ENCODE assay signal across 25 cellular contexts in the genomic region with DNA sequence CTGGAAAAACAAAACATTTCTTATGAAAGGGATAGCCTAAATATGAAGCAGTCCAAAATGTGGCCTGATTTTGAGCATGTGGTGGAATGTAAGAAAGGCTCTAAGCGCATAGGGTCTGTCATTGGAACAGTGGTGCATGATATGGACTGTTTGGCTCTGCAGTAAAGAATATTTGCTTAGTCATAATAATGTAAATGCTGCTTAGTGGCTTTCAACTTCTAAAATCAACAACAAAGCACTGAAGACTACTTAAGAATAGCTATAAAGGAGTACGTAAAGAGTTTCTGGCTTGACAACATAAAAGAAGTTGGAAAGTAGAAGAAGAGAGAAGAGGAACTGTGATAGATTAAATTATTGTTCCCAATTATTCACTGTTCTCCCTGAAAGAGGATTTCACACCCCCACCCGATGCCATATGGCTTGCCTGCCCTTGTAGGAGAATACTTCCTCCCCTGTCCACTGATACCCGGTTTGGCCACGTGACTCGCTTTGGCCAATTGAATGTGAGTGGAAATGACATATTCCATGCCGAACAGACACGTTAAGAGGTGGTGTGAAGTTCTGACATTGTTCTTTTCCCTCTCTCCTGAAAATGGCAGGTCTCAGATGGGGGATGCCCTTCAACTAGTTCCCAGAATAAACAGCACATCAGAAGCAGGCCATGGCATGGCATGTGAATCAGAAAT. TPM values are rescaled to one million over a fixed set of nuclear protein-coding genes. Genes with fewer than 3 reads are reported as not detected.
"Had no signal": no experiment of that assay in that cellular context is flagged by ENCODE, and none has a peak within 500 bp of the region (broad histone marks: within the 10 kb centered on the region; RNA-seq: fewer than 3 reads in every experiment).

No MANE protein-coding gene starts in this region.

- H3K27ac ChIP-seq: colonic mucosa, SK-N-MC had no signal

- H3K36me3 Mint-ChIP-seq: activated CD8-positive, alpha-beta memory T cell treated with anti-CD3 and anti-CD28 coated beads, Interleukin-2, amount 10 ng/mL, durations not matched to agents 7 days and 5 days; activated naive CD8-positive, alpha-beta T cell treated with anti-CD3 and anti-CD28 coated beads for 36 hours; WTC11 had no signal

- H3K9me3 Mint-ChIP-seq: activated CD4-positive, alpha-beta T cell treated with anti-CD3 and anti-CD28 coated beads, Interleukin-2, amount 10 ng/mL, durations not matched to agents 24 days and 14 days; activated naive CD4-positive, alpha-beta T cell treated with anti-CD3 and anti-CD28 coated beads for 36 hours; activated naive CD8-positive, alpha-beta T cell treated with anti-CD3 and anti-CD28 coated beads for 36 hours; activated T-cell treated with anti-CD3 and anti-CD28 coated beads, Interleukin-2, amount 50 U/mL, for 24 hours; activated T-helper 1 cell treated with anti-CD3 and anti-CD28 coated beads, Interleukin-12 subunit alpha, Interleukin-12 subunit beta, Interleukin-2, Interleukin-4 antibody, amounts not matched to agents 30 ng/mL and 10 ng/mL and 1 ng/mL, durations not matched to agents 14 hours and 24 hours and 36 hours; WTC11 had no signal

- ATAC-seq: activated CD8-positive, alpha-beta memory T cell treated with anti-CD3 and anti-CD28 coated beads, Interleukin-2, amount 10 ng/mL, durations not matched to agents 7 days and 5 days; Panc1; Right ventricle myocardium inferior; WTC11 had no signal

- DNase-seq: activated CD4-positive, alpha-beta T cell treated with anti-CD3 and anti-CD28 coated beads, Interleukin-2, amount 10 ng/mL, durations not matched to agents 24 days and 14 days; activated CD4-positive, alpha-beta T cell treated with anti-CD3 and anti-CD28 coated beads, Interleukin-2, amount 50 U/mL, for 48 hours; activated CD4-positive, CD25-positive, alpha-beta regulatory T cell treated with anti-CD3 and anti-CD28 coated beads, Interleukin-2, amount 50 U/mL, for 72 hours; activated CD8-positive, alpha-beta memory T cell treated with anti-CD3 and anti-CD28 coated beads, Interleukin-2, amount 10 ng/mL, durations not matched to agents 7 days and 5 days; activated gamma-delta T cell; activated naive CD4-positive, alpha-beta T cell treated with anti-CD3 and anti-CD28 coated beads for 36 hours; activated naive CD8-positive, alpha-beta T cell treated with anti-CD3 and anti-CD28 coated beads for 36 hours; activated T-cell treated with anti-CD3 and anti-CD28 coated beads, Interleukin-2, amount 50 U/mL, for 24 hours; cerebellar nuclear complex; colonic mucosa; NCI-H1048; NCI-H146; NCI-H187 treated with DMSO at 0.1 percent for 48 hours; NCI-H345; NCI-H510A treated with DMSO at 0.1 percent for 48 hours; NCI-H748 treated with DMSO at 0.1 percent for 48 hours; RPMI8226; T-helper 1 cell had no signal

- H3K27ac Mint-ChIP-seq: activated CD4-positive, alpha-beta T cell treated with anti-CD3 and anti-CD28 coated beads, Interleukin-2, amount 10 ng/mL, durations not matched to agents 24 days and 14 days; activated CD8-positive, alpha-beta memory T cell treated with anti-CD3 and anti-CD28 coated beads, Interleukin-2, amount 10 ng/mL, durations not matched to agents 7 days and 5 days; activated naive CD4-positive, alpha-beta T cell treated with anti-CD3 and anti-CD28 coated beads for 36 hours; activated naive CD8-positive, alpha-beta T cell treated with anti-CD3 and anti-CD28 coated beads for 36 hours; activated T-cell treated with anti-CD3 and anti-CD28 coated beads, Interleukin-2, amount 50 U/mL, for 24 hours; activated T-helper 1 cell treated with anti-CD3 and anti-CD28 coated beads, Interleukin-12 subunit alpha, Interleukin-12 subunit beta, Interleukin-2, Interleukin-4 antibody, amounts not matched to agents 30 ng/mL and 10 ng/mL and 1 ng/mL, durations not matched to agents 14 hours and 24 hours and 36 hours; WTC11 had no signal

- H3K36me3 ChIP-seq: colonic mucosa had no signal

- H3K9me3 ChIP-seq: colonic mucosa had no signal

- H3K4me3 Mint-ChIP-seq: activated CD4-positive, alpha-beta T cell treated with anti-CD3 and anti-CD28 coated beads, Interleukin-2, amount 10 ng/mL, durations not matched to agents 24 days and 14 days; activated CD8-positive, alpha-beta memory T cell treated with anti-CD3 and anti-CD28 coated beads, Interleukin-2, amount 10 ng/mL, durations not matched to agents 7 days and 5 days; activated naive CD4-positive, alpha-beta T cell treated with anti-CD3 and anti-CD28 coated beads for 36 hours; activated naive CD8-positive, alpha-beta T cell treated with anti-CD3 and anti-CD28 coated beads for 36 hours; activated T-cell treated with anti-CD3 and anti-CD28 coated beads, Interleukin-2, amount 50 U/mL, for 24 hours; activated T-helper 1 cell treated with anti-CD3 and anti-CD28 coated beads, Interleukin-12 subunit alpha, Interleukin-12 subunit beta, Interleukin-2, Interleukin-4 antibody, amounts not matched to agents 30 ng/mL and 10 ng/mL and 1 ng/mL, durations not matched to agents 14 hours and 24 hours and 36 hours; WTC11 had no signal

- H3K4me3 ChIP-seq: colonic mucosa, SK-N-MC had no signal

RNA-seq across cellular contexts. Expression of gene STUM, which starts 5.2 kb away (rescaled TPM):
- total RNA-seq: activated CD4-positive, alpha-beta T cell treated with anti-CD3 and anti-CD28 coated beads, Interleukin-2, amount 10 ng/mL, durations not matched to agents 24 days and 14 days; activated CD8-positive, alpha-beta memory T cell treated with anti-CD3 and anti-CD28 coated beads, Interleukin-2, amount 10 ng/mL, durations not matched to agents 7 days and 5 days; activated naive CD4-positive, alpha-beta T cell treated with anti-CD3 and anti-CD28 coated beads for 36 hours; activated naive CD8-positive, alpha-beta T cell treated with anti-CD3 and anti-CD28 coated beads for 36 hours; activated T-helper 1 cell treated with anti-CD3 and anti-CD28 coated beads, Interleukin-12 subunit alpha, Interleukin-12 subunit beta, Interleukin-2, Interleukin-4 antibody, amounts not matched to agents 30 ng/mL and 10 ng/mL and 1 ng/mL, durations not matched to agents 14 hours and 24 hours and 36 hours; OCI-LY7; T-helper 2 cell treated with Interferon-gamma antibody and Interleukin-4, amounts not matched to agents 100 ng/mL and 5 ng/mL, for 36 hours had no signal
